ENCODE assay signal across 1 cellular context in the genomic region with DNA sequence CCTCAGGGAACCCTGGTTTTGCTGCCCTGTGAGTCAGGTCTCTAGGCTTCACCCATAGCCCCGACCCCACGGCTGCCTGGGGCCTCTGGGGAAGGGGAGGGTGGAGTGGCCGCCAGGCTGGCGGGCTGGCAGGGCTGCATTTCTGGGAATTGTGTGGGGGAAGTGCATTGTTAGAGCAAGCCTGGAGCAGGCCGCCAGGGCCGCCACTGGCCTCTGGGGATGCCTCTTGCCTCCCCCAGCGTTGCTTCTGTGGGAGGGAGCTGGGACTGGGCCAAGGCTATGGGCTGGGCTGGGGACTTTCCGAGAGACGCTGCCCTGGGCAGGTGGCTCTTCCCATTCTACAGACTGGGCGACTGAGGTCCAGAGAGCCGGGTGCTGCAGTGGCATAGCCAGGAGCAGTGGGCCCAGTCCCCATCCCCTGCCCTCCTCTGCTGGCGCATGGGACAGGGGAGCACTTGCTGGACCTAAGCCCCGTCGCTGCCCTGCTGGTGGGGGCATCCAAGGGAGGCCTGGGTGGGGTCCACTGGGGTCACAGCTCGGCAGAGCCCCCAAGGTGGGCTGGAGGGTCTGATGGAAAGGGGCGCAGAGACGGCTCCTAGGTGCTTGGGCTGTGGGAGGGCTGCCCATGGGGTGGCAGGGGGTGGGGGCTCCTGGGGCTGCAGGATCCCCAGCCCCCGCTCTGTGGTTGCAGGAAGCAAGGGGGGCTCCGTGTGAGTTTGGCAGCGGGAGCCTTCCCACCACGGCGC.
TF ChIP-seq lines count a peak whose summit lies in the region.

No MANE protein-coding gene starts in this region.

TF ChIP-seq in endothelial cell of umbilical vein, 7 proteins besides CTCF, POLR2A, EP300 and RAD21:
- TF ChIP-seq JUN (IDR thresholded peaks at IDR 0.05; ENCODE audit: borderline replicate concordance, insufficient read depth, insufficient read length, low read depth) (no peak), MYC (IDR thresholded peaks at IDR 0.05; ENCODE audit: low read depth, low read length) (no peak), EZH2 (IDR thresholded peaks at IDR 0.05; ENCODE audit: borderline replicate concordance, low read depth, low read length, severe bottlenecking) (no peak), FOS (IDR thresholded peaks at IDR 0.05; ENCODE audit: borderline replicate concordance, insufficient read depth, low read length) (no peak), GATA2 (IDR thresholded peaks at IDR 0.05; ENCODE audit: insufficient read depth, insufficient read length, low read depth, low read length) (no peak), POLR2AphosphoS5 (IDR thresholded peaks at IDR 0.05; ENCODE audit: insufficient read depth, low read depth, low read length) (no peak)
- TF ChIP-seq, protein P1, sequence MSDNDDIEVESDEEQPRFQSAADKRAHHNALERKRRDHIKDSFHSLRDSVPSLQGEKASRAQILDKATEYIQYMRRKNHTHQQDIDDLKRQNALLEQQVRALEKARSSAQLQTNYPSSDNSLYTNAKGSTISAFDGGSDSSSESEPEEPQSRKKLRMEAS (IDR thresholded peaks at IDR 0.05; ENCODE audit: insufficient read depth, insufficient read length), result no peak
